8 cellular contexts compared by ENCODE assay signal in the genomic region with DNA sequence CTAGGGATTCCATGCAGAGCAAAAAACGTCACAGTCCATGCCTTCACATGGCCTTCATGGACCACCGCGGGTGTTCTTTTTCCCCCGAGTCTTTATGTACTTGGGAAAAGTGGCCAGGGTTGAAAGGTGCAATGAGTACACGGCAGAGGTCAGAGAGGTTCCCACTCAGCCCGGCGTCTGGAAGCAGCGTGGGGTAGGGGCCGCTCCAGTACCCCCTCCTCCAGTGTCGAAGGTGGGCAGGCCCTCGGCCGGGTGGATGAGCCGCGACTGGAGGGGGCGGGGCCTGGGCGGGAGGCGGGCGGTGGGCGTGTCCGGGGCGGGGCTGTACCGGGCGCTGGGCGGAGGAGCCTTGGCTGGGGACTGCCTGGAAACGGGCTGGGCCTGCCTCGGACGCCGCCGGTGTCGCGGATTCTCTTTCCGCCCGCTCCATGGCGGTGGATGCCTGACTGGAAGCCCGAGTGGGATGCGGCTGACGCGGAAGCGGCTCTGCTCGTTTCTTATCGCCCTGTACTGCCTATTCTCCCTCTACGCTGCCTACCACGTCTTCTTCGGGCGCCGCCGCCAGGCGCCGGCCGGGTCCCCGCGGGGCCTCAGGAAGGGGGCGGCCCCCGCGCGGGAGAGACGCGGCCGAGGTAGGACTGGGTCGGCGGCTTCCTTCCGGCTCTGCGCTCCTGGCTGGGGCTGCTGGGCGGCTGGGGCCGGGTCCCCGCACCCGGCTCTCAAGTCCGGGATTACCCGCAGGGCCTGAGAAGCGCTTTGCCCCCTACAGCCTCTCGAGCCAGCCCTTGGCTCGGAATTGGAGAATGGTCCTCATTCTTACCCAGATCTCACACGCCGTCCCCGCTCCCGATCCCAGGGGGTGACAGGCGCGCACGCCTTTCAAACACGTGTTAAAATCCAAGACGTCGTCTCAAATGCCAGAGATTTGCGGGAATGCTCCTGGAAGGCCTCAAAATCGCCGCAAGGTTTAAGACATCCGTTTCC. TPM values are rescaled to one million over a fixed set of nuclear protein-coding genes. Genes with fewer than 3 reads are reported as not detected.
DNase-seq lines count a peak whose midpoint lies in the region; TF ChIP-seq lines count a peak whose summit lies in the region.

A gene with protein sequence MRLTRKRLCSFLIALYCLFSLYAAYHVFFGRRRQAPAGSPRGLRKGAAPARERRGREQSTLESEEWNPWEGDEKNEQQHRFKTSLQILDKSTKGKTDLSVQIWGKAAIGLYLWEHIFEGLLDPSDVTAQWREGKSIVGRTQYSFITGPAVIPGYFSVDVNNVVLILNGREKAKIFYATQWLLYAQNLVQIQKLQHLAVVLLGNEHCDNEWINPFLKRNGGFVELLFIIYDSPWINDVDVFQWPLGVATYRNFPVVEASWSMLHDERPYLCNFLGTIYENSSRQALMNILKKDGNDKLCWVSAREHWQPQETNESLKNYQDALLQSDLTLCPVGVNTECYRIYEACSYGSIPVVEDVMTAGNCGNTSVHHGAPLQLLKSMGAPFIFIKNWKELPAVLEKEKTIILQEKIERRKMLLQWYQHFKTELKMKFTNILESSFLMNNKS (plus strand): TSS at position 412 of the 984 bp plus-strand sequence. CDS start 52 bp downstream, at position 464.

- peak; percentile 88 for DNase-seq in G401 (ENCODE audit: low spot score)
- DNase-seq in H7: peak; percentile 93
- DNase-seq in SIG-M5 treated with dmso at 0.1 percent for 504 hours (lab: John Stamatoyannopoulos, UW; ENCODE audit: unreplicated experiment): peak; percentile 84
- peak; percentile 82 for DNase-seq in activated gamma-delta T cell treated with Interleukin-2 at 50 U/mL for 16 hours
- peak; percentile 78 for DNase-seq in fibroblast of villous mesenchyme (ENCODE audit: low read depth)
- peak; percentile 78 for DNase-seq in neural crest cell (ENCODE audit: low read depth, low spot score)
- DNase-seq in stromal cell of bone marrow (ENCODE audit: low read depth): peak; percentile 48

- no peaks in the 10 kb centered on the region for H3K9me2 ChIP-seq in Loucy (replicated peaks; ENCODE audit: low read depth, low read length)

- no peaks in the 10 kb centered on the region for H3K27me3 ChIP-seq in H7 (ENCODE audit: control insufficient read depth, insufficient read depth, low read length)
- no peaks in the 10 kb centered on the region for H3K27me3 ChIP-seq in Loucy (ENCODE audit: insufficient read depth, low read length, poor library complexity, severe bottlenecking)

- peak within 1 kb of the TSS; percentile 88 for H3K9ac ChIP-seq in Loucy (ENCODE audit: low read depth, low read length, poor library complexity, severe bottlenecking)

- H3K4me3 ChIP-seq in H7 (ENCODE audit: insufficient read depth, low read depth, low read length): peak within 1 kb of the TSS; percentile 90
- peak within 1 kb of the TSS; percentile 86 for H3K4me3 ChIP-seq in Loucy (ENCODE audit: low read length, poor library complexity, severe bottlenecking)
- peak within 1 kb of the TSS; percentile 88 for H3K4me3 ChIP-seq in fibroblast of villous mesenchyme (ENCODE audit: low read depth, low read length)

- peak within 1 kb of the TSS; percentile 96 for H3K4me3 Mint-ChIP-seq in neural crest cell

- peak within 1 kb of the TSS; percentile 84 for H3K4me2 ChIP-seq in Loucy (ENCODE audit: low read depth, low read length, poor library complexity, severe bottlenecking)

- peak within 1 kb of the TSS; percentile 96 for H2AFZ ChIP-seq in Loucy (ENCODE audit: low read length)

- H3K36me3 ChIP-seq in H7 (replicated peaks; ENCODE audit: control insufficient read depth, insufficient read depth, low read length): no peaks in the 10 kb centered on the region; the same call in 1 of the 2 replicates
- H3K36me3 ChIP-seq in Loucy (ENCODE audit: insufficient read depth, low read length): no peaks in the 10 kb centered on the region

- no peaks in the 10 kb centered on the region for H3K9me3 ChIP-seq in Loucy (ENCODE audit: insufficient read depth, low read depth, low read length)

- H4K20me1 ChIP-seq in Loucy (ENCODE audit: insufficient read depth, low read length, poor library complexity, severe bottlenecking): no peaks in the 10 kb centered on the region

- H3K4me1 ChIP-seq in Loucy (ENCODE audit: insufficient read depth, low read length, poor library complexity, severe bottlenecking): peaks cover 24% of the 10 kb centered on the region

- H3K36me3 Mint-ChIP-seq in neural crest cell (ENCODE audit: low read depth): peaks cover 11% of the 10 kb centered on the region

- peaks cover 6% of the 10 kb centered on the region for H3K27me3 Mint-ChIP-seq in neural crest cell (ENCODE audit: low read depth)

- peaks cover 14% of the 10 kb centered on the region for H3K79me2 ChIP-seq in Loucy (ENCODE audit: insufficient read depth, low read length)

- peaks cover 32% of the 10 kb centered on the region for H3K4me1 Mint-ChIP-seq in neural crest cell

- in situ Hi-C loops in G401 (cut with HindIII; ENCODE audit: low sequenced_read_pairs): no loop called here

- H3F3A ChIP-seq in Loucy (ENCODE audit: low read depth): no peaks in the 10 kb centered on the region

- no peaks in the 10 kb centered on the region for H3K9me3 Mint-ChIP-seq in neural crest cell

- peak within 1 kb of the TSS; percentile 99 for H3K27ac Mint-ChIP-seq in neural crest cell (ENCODE audit: unreplicated experiment)

- TF ChIP-seq CTCF in Loucy (conservative IDR thresholded peaks at IDR 0.05; ENCODE audit: low read length): no peak
- no peak for TF ChIP-seq CTCF in fibroblast of villous mesenchyme (IDR thresholded peaks at IDR 0.05; ENCODE audit: insufficient read depth, low read depth, low read length)
- TF ChIP-seq CTCF in neural crest cell (conservative IDR thresholded peaks at IDR 0.05): no peak

RNA-seq across cellular contexts. Expression of the gene that starts here (rescaled TPM):
- 14.6 and 23.0 TPM in 2 replicates for total RNA-seq in G401 (2014; rRNA removed; shearing (Covaris generic))
- total RNA-seq in H7 (2014; rRNA removed; shearing (Covaris generic)): 16.3 and 16.6 TPM in 2 replicates
- 16.8 and 20.7 TPM in 2 replicates for total RNA-seq in fibroblast of villous mesenchyme
- 20.2 and 20.8 TPM in 2 replicates for total RNA-seq in neural crest cell

Comparison
In these comparisons a context has a peak if more than half of its experiments do, and no peak if none do; other contexts are left out.
1. Peak in every context shown above with its lines: DNase-seq and H3K4me3 ChIP-seq.